Comparison of ENCODE assay signal across 19 cellular contexts in the genomic region with DNA sequence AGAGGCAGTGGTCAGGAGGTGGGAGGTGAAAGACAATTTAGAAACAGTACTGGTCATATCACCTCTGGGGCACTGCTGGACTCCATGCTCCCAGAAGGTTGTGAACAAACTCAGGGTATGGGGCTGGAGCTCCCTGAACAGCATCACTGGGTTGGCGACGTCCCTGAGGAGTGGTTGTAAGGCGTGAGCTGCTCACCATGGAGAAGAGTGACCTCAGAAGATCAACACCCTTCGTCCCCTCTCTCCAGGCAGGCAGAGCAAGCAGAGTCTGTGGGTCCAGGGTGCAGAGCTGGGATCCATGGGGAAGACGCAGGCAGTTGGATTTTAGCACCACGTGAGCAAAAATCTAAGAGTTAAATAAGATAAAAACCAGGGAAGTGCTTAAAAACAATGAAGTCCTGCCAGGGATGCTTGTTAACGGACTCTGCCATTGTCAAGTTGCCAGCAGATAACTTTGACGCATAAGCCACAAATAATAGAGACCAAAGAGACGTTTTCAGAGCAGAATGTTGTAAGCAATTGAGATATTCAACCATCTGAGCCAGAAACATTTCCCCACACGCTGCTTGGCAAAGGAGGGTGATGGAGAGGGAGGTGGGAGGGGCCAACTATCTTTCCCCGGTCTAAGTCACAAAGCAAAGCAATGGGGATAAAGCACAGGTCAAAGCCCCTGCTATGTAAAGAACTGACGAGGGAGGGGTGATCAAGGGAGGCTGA. TPM values are rescaled to one million over a fixed set of nuclear protein-coding genes. Genes with fewer than 3 reads are reported as not detected.
"Had no signal": no experiment of that assay in that cellular context is flagged by ENCODE, and none has a peak within 500 bp of the region (broad histone marks: within the 10 kb centered on the region; RNA-seq: fewer than 3 reads in every experiment).

No MANE protein-coding gene starts in this region.

- H3K9me3 Mint-ChIP-seq: activated naive CD4-positive, alpha-beta T cell treated with anti-CD3 and anti-CD28 coated beads, Interleukin-2, amount 50 U/mL, for 72 hours; neural progenitor cell had no signal

- H3K27ac Mint-ChIP-seq: activated naive CD4-positive, alpha-beta T cell treated with anti-CD3 and anti-CD28 coated beads, Interleukin-2, amount 50 U/mL, for 72 hours; neural progenitor cell had no signal

- H3K27ac ChIP-seq: esophagus squamous epithelium, neural progenitor cell, skin epidermis, tibial nerve, vagina had no signal

- H3K4me1 ChIP-seq: esophagus squamous epithelium, neural progenitor cell, tibial nerve, vagina had no signal

- H3K36me3 Mint-ChIP-seq: activated naive CD4-positive, alpha-beta T cell treated with anti-CD3 and anti-CD28 coated beads, Interleukin-2, amount 50 U/mL, for 72 hours; naive B cell; neural progenitor cell had no signal

- H3K9ac ChIP-seq: neural progenitor cell had no signal

- H3K36me3 ChIP-seq: esophagus squamous epithelium, neural progenitor cell, tibial nerve, vagina had no signal

- ATAC-seq: activated naive CD4-positive, alpha-beta T cell treated with anti-CD3 and anti-CD28 coated beads, Interleukin-2, amount 50 U/mL, for 72 hours; left lobe of liver had no signal

- H3K4me3 Mint-ChIP-seq: neural progenitor cell had no signal

- DNase-seq: activated CD4-positive, alpha-beta T cell treated with anti-CD3 and anti-CD28 coated beads, Interleukin-2, amount 50 U/mL, for 4 hours; activated T-cell treated with anti-CD3 and anti-CD28 coated beads for 4 hours; esophagus squamous epithelium; mammary epithelial cell; naive B cell; retina; stimulated activated CD4-positive, alpha-beta T cell treated with anti-CD3 and anti-CD28 coated beads, Interleukin-4, amount 100 ng/mL, for 4 hours; stimulated activated CD8-positive, alpha-beta memory T cell treated with anti-CD3 and anti-CD28 coated beads, Interleukin-4, amount 100 ng/mL, for 48 hours; stimulated activated naive CD4-positive, alpha-beta T cell treated with Interleukin-2 at 50 U/mL for 16 hours; substantia nigra had no signal

- H3K4me3 ChIP-seq: esophagus squamous epithelium, neural progenitor cell, skin epidermis, tibial nerve, vagina had no signal

- H3K27me3 ChIP-seq: neural progenitor cell, tibial nerve, vagina had no signal

- H3K9me3 ChIP-seq: esophagus squamous epithelium, tibial nerve, vagina had no signal

RNA-seq across cellular contexts. Expression of a gene that starts 13.6 kb away (rescaled TPM):
- total RNA-seq: activated naive CD4-positive, alpha-beta T cell treated with anti-CD3 and anti-CD28 coated beads, Interleukin-2, amount 50 U/mL, for 72 hours; cardiac septum; esophagus squamous epithelium; left lobe of liver; mononuclear cell; T-helper 2 cell treated with Interferon-gamma antibody and Interleukin-4, amounts not matched to agents 100 ng/mL and 5 ng/mL, for 36 hours; tibial nerve; vagina had no signal

RNA-seq across cellular contexts. Expression of a gene that starts 15.9 kb away (rescaled TPM):
- total RNA-seq: esophagus squamous epithelium; left lobe of liver; mononuclear cell; T-helper 2 cell treated with Interferon-gamma antibody and Interleukin-4, amounts not matched to agents 100 ng/mL and 5 ng/mL, for 36 hours had no signal

RNA-seq across cellular contexts. Expression of a gene that starts 45.4 kb away (rescaled TPM):
- total RNA-seq: mononuclear cell, vagina had no signal
